ENCODE assay signal across 8 cellular contexts in genomic region chr19:10502524-10503001, GRCh38. TPM values are rescaled to one million over a fixed set of nuclear protein-coding genes. Genes with fewer than 3 reads are reported as not detected.
A peak's percentile ranks its signal among the peaks of the same experiment; 100 is the strongest.
DNase-seq lines count a peak whose midpoint lies in the region; ATAC-seq, FAIRE-seq and TF ChIP-seq lines count a peak whose summit lies in the region.

No MANE protein-coding gene starts in this region.

- ATAC-seq in GM19035 (IDR thresholded peaks at IDR 0.05; ENCODE audit: unreplicated experiment) = peak; percentile 84
- peak; percentile 76 for ATAC-seq in HG03342 (IDR thresholded peaks at IDR 0.05; ENCODE audit: unreplicated experiment)
- ATAC-seq in activated CD4-positive, CD25-positive, alpha-beta regulatory T cell treated with anti-CD3 and anti-CD28 coated beads, Interleukin-2, amount 50 U/mL, for 24 hours = peak; percentile 95 to 96
- ATAC-seq in central memory CD8-positive, alpha-beta T cell (replicated peaks; ENCODE audit: extremely low read depth, poor library complexity, severe bottlenecking) = peak; percentile 90

- intact Hi-C loops in kidney (cut with DNase I) = no loop called here

- peak overlapping the region; percentile 83 for H3K27ac Mint-ChIP-seq in central memory CD8-positive, alpha-beta T cell (ENCODE audit: low read depth)

- H3K9me3 Mint-ChIP-seq in central memory CD8-positive, alpha-beta T cell = no peaks in the 10 kb centered on the region

- no peak for FAIRE-seq in kidney (lab: Jason Lieb, UNC)

- no peaks in the 10 kb centered on the region for H3K9me3 ChIP-seq in kidney (ENCODE audit: control insufficient read depth in 1 of 2, low read length in 2 of 2)

- H3K9ac ChIP-seq in kidney (ENCODE audit: low read length in 2 of 2) = peak overlapping the region; percentile 87 to 88

- peak overlapping the region; percentile 95 for H3K4me3 Mint-ChIP-seq in central memory CD8-positive, alpha-beta T cell

- H3K4me1 ChIP-seq in kidney (ENCODE audit: control insufficient read depth in 1 of 2, insufficient read depth in 1 of 2, low read depth in 1 of 2, low read length in 2 of 2) = peaks cover 0 to 13% of the 10 kb centered on the region in 2 donors

- H3K4me1 Mint-ChIP-seq in central memory CD8-positive, alpha-beta T cell = peaks cover 44% of the 10 kb centered on the region

- H3K4me3 ChIP-seq in kidney (ENCODE audit: low read length in 2 of 2) = peak overlapping the region; percentile 79 to 86

- peak; percentile 97 for DNase-seq in AG20443 (ENCODE audit: low spot score)
- peak; percentile 90 for DNase-seq in NCI-H345 (lab: John Stamatoyannopoulos, UW)
- DNase-seq in central memory CD8-positive, alpha-beta T cell (ENCODE audit: low spot score in 2 of 2) = peak; percentile 81 to 82
- DNase-seq in kidney = peak; percentile 98
- peak; percentile 83 to 88 (median 84) for DNase-seq in stimulated activated CD4-positive, alpha-beta T cell treated with anti-CD3 and anti-CD28 coated beads, Interleukin-12 subunit alpha, Interleukin-12 subunit beta, amount 100 ng/mL, for 48 hours (ENCODE audit: low read depth in 2 of 3, low spot score in 1 of 3)

- peak overlapping the region; percentile 94 for H3K27ac ChIP-seq in kidney (ENCODE audit: low read depth in 2 of 2, low read length in 2 of 2)

- no peaks in the 10 kb centered on the region for H3K27me3 Mint-ChIP-seq in central memory CD8-positive, alpha-beta T cell

- peaks cover 5 to 10% of the 10 kb centered on the region in 2 donors for H3K36me3 ChIP-seq in kidney (ENCODE audit: control insufficient read depth in 1 of 2, insufficient read depth in 2 of 2, low read length in 2 of 2)

- TF ChIP-seq CTCF in kidney (IDR thresholded peaks at IDR 0.05; ENCODE audit: borderline replicate concordance, extremely low read depth, insufficient read depth) = no peak

- H3K36me3 Mint-ChIP-seq in central memory CD8-positive, alpha-beta T cell (ENCODE audit: insufficient read depth) = peaks cover 13% of the 10 kb centered on the region

RNA-seq across cellular contexts. Expression of gene KEAP1, which starts 0.6 kb away (rescaled TPM):
- 60.8 TPM for total RNA-seq in kidney
- polyA plus RNA-seq in kidney (ENCODE audit: insufficient read depth, low read depth, low replicate concordance) = 79.4 TPM

RNA-seq across cellular contexts. Expression of gene S1PR5, which starts 14.7 kb away (rescaled TPM):
- total RNA-seq in kidney = 0.69 TPM
- 0.84 TPM for polyA plus RNA-seq in kidney (ENCODE audit: insufficient read depth, low read depth, low replicate concordance)

RNA-seq across cellular contexts. Expression of gene ATG4D, which starts 41.1 kb away (rescaled TPM):
- 32.7 TPM for total RNA-seq in kidney
- polyA plus RNA-seq in kidney (ENCODE audit: insufficient read depth, low read depth, low replicate concordance) = 91.7 TPM

Comparison
In these comparisons a context has a peak if more than half of its experiments do, and no peak if none do; other contexts are left out.
1. Peak in every context shown above with its lines: DNase-seq, ATAC-seq, H3K4me3 ChIP-seq and H3K27ac ChIP-seq.